Comparison of ENCODE assay signal across 21 cellular contexts in the genomic region with DNA sequence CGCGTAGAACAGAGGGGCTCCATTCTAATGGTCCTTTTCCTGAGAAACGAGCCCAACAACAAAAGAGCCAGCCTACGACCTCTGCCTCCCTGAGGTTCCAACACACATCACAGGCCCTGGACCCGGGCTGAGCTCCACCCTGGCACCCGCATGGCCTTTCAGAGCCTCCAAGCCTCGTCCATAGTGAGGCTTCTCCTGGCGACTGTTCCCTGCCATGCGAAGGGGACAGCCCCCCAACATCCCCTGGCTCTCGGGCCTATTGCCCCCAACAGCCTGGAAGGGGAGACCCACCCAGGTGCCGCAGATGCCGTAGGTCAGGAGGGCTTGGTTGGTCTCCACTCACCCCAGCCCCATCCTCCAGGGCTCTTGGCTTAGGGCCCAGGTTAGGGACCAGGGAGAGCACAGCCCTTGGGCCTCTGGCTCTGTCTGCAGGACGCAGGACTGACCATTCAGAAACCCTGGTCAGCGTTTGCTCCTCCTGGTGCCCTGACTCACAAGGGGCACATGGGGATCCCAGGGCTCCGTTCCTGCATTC.
DNase-seq lines count a peak whose midpoint lies in the region; ATAC-seq and TF ChIP-seq lines count a peak whose summit lies in the region.
"Had no signal": no experiment of that assay in that cellular context is flagged by ENCODE, and none has a peak within 500 bp of the region (broad histone marks: within the 10 kb centered on the region; RNA-seq: fewer than 3 reads in every experiment).

No MANE protein-coding gene starts in this region.

- TF ChIP-seq CTCF in RWPE2 (IDR thresholded peaks at IDR 0.05; ENCODE audit: poor library complexity, severe bottlenecking): no peak
- TF ChIP-seq CTCF in lower lobe of right lung (IDR thresholded peaks at IDR 0.05): no peak
- no peak for TF ChIP-seq CTCF in spleen (IDR thresholded peaks at IDR 0.05 in 8 of 11, conservative IDR thresholded peaks at IDR 0.05 in 3 of 11)
- no peak for TF ChIP-seq CTCF in adrenal gland (IDR thresholded peaks at IDR 0.05)

- H3K27ac ChIP-seq in RWPE2 (ENCODE audit: poor library complexity, severe bottlenecking): no peak overlapping the region
- H3K27ac ChIP-seq in lower lobe of right lung: no peak overlapping the region
- H3K27ac ChIP-seq in spleen: no peak overlapping the region
- no peak overlapping the region for H3K27ac ChIP-seq in adrenal gland
- H3K27ac ChIP-seq: 22Rv1, C4-2B had no signal

- no peaks in the 10 kb centered on the region for H3K9me3 ChIP-seq in RWPE2 (ENCODE audit: severe bottlenecking)
- no peaks in the 10 kb centered on the region for H3K9me3 ChIP-seq in lower lobe of right lung
- H3K9me3 ChIP-seq in spleen: no peaks in the 10 kb centered on the region
- H3K9me3 ChIP-seq in adrenal gland (replicated peaks in 1 of 3): no peaks in the 10 kb centered on the region
- H3K9me3 ChIP-seq: BE2C, HAP-1 had no signal

- TF ChIP-seq POLR2A in spleen (IDR thresholded peaks at IDR 0.05): no peak
- TF ChIP-seq POLR2A in adrenal gland (IDR thresholded peaks at IDR 0.05): no peak

- WGBS in spleen, 5 donors: 85 to 90% (median 89%) methylated on average over 13 to 15 of the region's 15 CpGs
- 83 to 90% (median 87%) methylated on average over 11 to 15 of the region's 15 CpGs for WGBS in adrenal gland, 4 donors

- H3K27me3 ChIP-seq in RWPE2 (ENCODE audit: insufficient read depth, poor library complexity, severe bottlenecking) (no peaks in the 10 kb centered on the region), lower lobe of right lung (ENCODE audit: low read depth) (no peaks in the 10 kb centered on the region), spleen (replicated peaks in 1 of 7) (peaks cover 0 to 14% (median 0%) of the 10 kb centered on the region in 7 donors), adrenal gland (no peaks in the 10 kb centered on the region)
- H3K27me3 ChIP-seq: BE2C had no signal

- DNase-seq in left cardiac atrium (peak; percentile 6), left ventricle myocardium superior (no peak), RWPE2 (ENCODE audit: low spot score) (peak; percentile 23), lower lobe of right lung (peak; percentile 32), spleen (peak; percentile 66), AG20443 (ENCODE audit: low spot score) (no peak), adrenal gland (no peak), NCI-H2107 (lab: John Stamatoyannopoulos, UW) (no peak)
- DNase-seq: AML-193; BE2C; Calu3; CD4-positive, CD25-positive, alpha-beta regulatory T cell; CD8-positive, alpha-beta T cell; DMS53; DMS79 treated with DMSO at 0.1 percent for 48 hours; GF-D8; HFFc6 had no signal

- intact Hi-C loops in left cardiac atrium (cut with DNase I): no loop called here
- intact Hi-C loops in left ventricle myocardium superior (cut with micrococcal nuclease): no loop called here
- intact Hi-C loops in lower lobe of right lung (cut with DNase I): no loop called here
- intact Hi-C loops in spleen (cut with DNase I; ENCODE audit: low total_unique reads): no loop called here
- intact Hi-C loops in adrenal gland (cut with DNase I): no loop called here

- H3K4me3 ChIP-seq in RWPE2 (ENCODE audit: severe bottlenecking) (no peak overlapping the region), lower lobe of right lung (no peak overlapping the region), spleen (no peak overlapping the region), adrenal gland (no peak overlapping the region)
- H3K4me3 ChIP-seq: GM23338, HAP-1 had no signal

- no peaks in the 10 kb centered on the region for H3K36me3 ChIP-seq in RWPE2 (ENCODE audit: low read depth)
- no peaks in the 10 kb centered on the region for H3K36me3 ChIP-seq in lower lobe of right lung
- no peaks in the 10 kb centered on the region for H3K36me3 ChIP-seq in spleen
- H3K36me3 ChIP-seq in adrenal gland (replicated peaks in 1 of 2): no peaks in the 10 kb centered on the region
- H3K36me3 ChIP-seq: BE2C, HAP-1 had no signal

- ATAC-seq in left cardiac atrium (no peak), left ventricle myocardium superior (no peak), RWPE2 (ENCODE audit: low read depth) (no peak), lower lobe of right lung (no peak)
- ATAC-seq: CD8-positive, alpha-beta T cell; GM23338 had no signal

- H3K4me1 ChIP-seq in RWPE2 (ENCODE audit: insufficient read depth, poor library complexity, severe bottlenecking) (no peaks in the 10 kb centered on the region), lower lobe of right lung (no peaks in the 10 kb centered on the region), spleen (no peaks in the 10 kb centered on the region), adrenal gland (replicated peaks in 1 of 2) (no peaks in the 10 kb centered on the region)
- H3K4me1 ChIP-seq: BE2C, HAP-1 had no signal

Comparison
In these comparisons a context has a peak if more than half of its experiments do, and no peak if none do; other contexts are left out.
1. DNase-seq: peak in left cardiac atrium (single experiment), RWPE2 (single experiment), lower lobe of right lung (single experiment) and spleen (single experiment); none in left ventricle myocardium superior (single experiment), AG20443 (single experiment), adrenal gland (0 of 7) and NCI-H2107 (single experiment).